Comparison of ENCODE assay signal across 24 cellular contexts in genomic region chr22:33030923-33031525, GRCh38. TPM values are rescaled to one million over a fixed set of nuclear protein-coding genes. Genes with fewer than 3 reads are reported as not detected.
DNase-seq lines count a peak whose midpoint lies in the region; ATAC-seq and TF ChIP-seq lines count a peak whose summit lies in the region.
"Had no signal": no experiment of that assay in that cellular context is flagged by ENCODE, and none has a peak within 500 bp of the region (broad histone marks: within the 10 kb centered on the region; RNA-seq: fewer than 3 reads in every experiment).

No MANE protein-coding gene starts in this region.

- no peak overlapping the region for H3K4me3 Mint-ChIP-seq in activated T-cell treated with anti-CD3 and anti-CD28 coated beads, Interleukin-2, amount 50 U/mL, for 72 hours
- H3K4me3 Mint-ChIP-seq in endodermal cell, result no peak overlapping the region
- H3K4me3 Mint-ChIP-seq: B cell, CD14-positive monocyte, IgD-negative memory B cell had no signal

- H3K27ac Mint-ChIP-seq in activated T-cell treated with anti-CD3 and anti-CD28 coated beads, Interleukin-2, amount 50 U/mL, for 72 hours, result peak overlapping the region; percentile 20
- H3K27ac Mint-ChIP-seq in endodermal cell, result peak overlapping the region; percentile 66
- H3K27ac Mint-ChIP-seq: B cell, CD14-positive monocyte, IgD-negative memory B cell had no signal

- H3K27ac ChIP-seq in HUES6 (ENCODE audit: low read depth, low read length) (no peak overlapping the region), endodermal cell (ENCODE audit: low read depth, low read length) (no peak overlapping the region), skeletal muscle tissue (ENCODE audit: low read depth, low read length) (peak overlapping the region; percentile 25), thyroid gland (no peak overlapping the region)
- H3K27ac ChIP-seq: A549, GM23248, RWPE1, SK-N-MC had no signal

- WGBS in endodermal cell (ENCODE audit: insufficient coverage in 1 of 2, insufficient read length in 1 of 2), 2 experiments, result 50 to 68% methylated on average over 4 of the region's 4 CpGs
- WGBS in thyroid gland, 2 donors, result 27 to 49% methylated on average over 4 of the region's 4 CpGs

- H3K4me1 Mint-ChIP-seq in activated T-cell treated with anti-CD3 and anti-CD28 coated beads, Interleukin-2, amount 50 U/mL, for 72 hours (ENCODE audit: low read depth), result no peaks in the 10 kb centered on the region
- H3K4me1 Mint-ChIP-seq in endodermal cell, result peaks cover 22% of the 10 kb centered on the region
- H3K4me1 Mint-ChIP-seq: B cell, CD14-positive monocyte, IgD-negative memory B cell had no signal

- H3K4me3 ChIP-seq in HUES6 (ENCODE audit: low read depth, low read length) (no peak overlapping the region), endodermal cell (ENCODE audit: low read length) (no peak overlapping the region), skeletal muscle tissue (ENCODE audit: low read length in 3 of 3) (no peak overlapping the region), foreskin fibroblast (ENCODE audit: low read depth in 1 of 2, low read length in 2 of 2) (no peak overlapping the region), thyroid gland (replicated peaks in 1 of 3) (no peak overlapping the region)
- H3K4me3 ChIP-seq: A549, GM23248, SK-N-MC had no signal

- no peak for ATAC-seq in activated T-cell treated with anti-CD3 and anti-CD28 coated beads, Interleukin-2, amount 50 U/mL, for 72 hours (replicated peaks in 1 of 2)
- ATAC-seq: A549 had no signal

- H3K27me3 ChIP-seq in HUES6 (ENCODE audit: control insufficient read depth, insufficient read depth, low read length), result no peaks in the 10 kb centered on the region
- no peaks in the 10 kb centered on the region for H3K27me3 ChIP-seq in endodermal cell (ENCODE audit: control insufficient read depth, insufficient read depth, low read length, poor library complexity, severe bottlenecking)
- H3K27me3 ChIP-seq in skeletal muscle tissue (ENCODE audit: control insufficient read depth in 3 of 3, insufficient read depth in 3 of 3, low read length in 3 of 3), result peaks cover 0 to 22% (median 0%) of the 10 kb centered on the region in 3 donors
- H3K27me3 ChIP-seq in thyroid gland, result no peaks in the 10 kb centered on the region

- H3K36me3 ChIP-seq in HUES6 (ENCODE audit: control insufficient read depth, insufficient read depth, low read length) (no peaks in the 10 kb centered on the region; the same call in 1 of the 2 replicates), endodermal cell (ENCODE audit: control insufficient read depth, insufficient read depth, low read length) (no peaks in the 10 kb centered on the region), skeletal muscle tissue (ENCODE audit: control insufficient read depth in 3 of 3, insufficient read depth in 3 of 3, low read length in 3 of 3) (no peaks in the 10 kb centered on the region), thyroid gland (no peaks in the 10 kb centered on the region)

- no peaks in the 10 kb centered on the region for H3K9me3 Mint-ChIP-seq in activated T-cell treated with anti-CD3 and anti-CD28 coated beads, Interleukin-2, amount 50 U/mL, for 72 hours
- H3K9me3 Mint-ChIP-seq in endodermal cell, result no peaks in the 10 kb centered on the region
- H3K9me3 Mint-ChIP-seq: CD14-positive monocyte had no signal

- DNase-seq in activated T-cell treated with anti-CD3 and anti-CD28 coated beads, Interleukin-2, amount 50 U/mL, for 72 hours, result no peak
- DNase-seq in activated T-cell treated with anti-CD3 and anti-CD28 coated beads, Interleukin-2, amount 50 U/mL, for 1 hour, result no peak
- DNase-seq in endodermal cell, result peak; percentile 50
- no peak for DNase-seq in foreskin fibroblast
- no peak for DNase-seq in thyroid gland
- DNase-seq in DMS79 treated with DMSO at 0.1 percent for 48 hours (lab: John Stamatoyannopoulos, UW), result no peak
- DNase-seq: DND-41, GM23248, HCEC 1CT, MV-4-11, NCI-H1417, NCI-H187 treated with DMSO at 0.1 percent for 48 hours, NCI-H2107, NCI-H446 treated with DMSO at 0.1 percent for 48 hours, NCI-H526 treated with DMSO at 0.1 percent for 48 hours, SHP77 treated with DMSO at 0.1 percent for 48 hours had no signal

- no peak for TF ChIP-seq POLR2A in thyroid gland (IDR thresholded peaks at IDR 0.05)

- peak overlapping the region; percentile 27 for H3K9ac ChIP-seq in HUES6 (ENCODE audit: low read length)
- no peak overlapping the region for H3K9ac ChIP-seq in endodermal cell (ENCODE audit: extremely low read depth, low read length, poor library complexity, severe bottlenecking)
- H3K9ac ChIP-seq in skeletal muscle tissue (ENCODE audit: low read depth in 1 of 3, low read length in 3 of 3), result no peak overlapping the region
- H3K9ac ChIP-seq: GM23248 had no signal

- intact Hi-C loops in thyroid gland (cut with DNase I), result no loop called here

- H3K9me3 ChIP-seq in HUES6 (ENCODE audit: control insufficient read depth, insufficient read depth, low read depth, low read length) (no peaks in the 10 kb centered on the region), endodermal cell (ENCODE audit: control insufficient read depth, low read length) (no peaks in the 10 kb centered on the region), skeletal muscle tissue (ENCODE audit: control insufficient read depth in 3 of 3, low read length in 3 of 3) (no peaks in the 10 kb centered on the region), thyroid gland (no peaks in the 10 kb centered on the region)
- H3K9me3 ChIP-seq: A549 had no signal

- TF ChIP-seq CTCF in endodermal cell (conservative IDR thresholded peaks at IDR 0.05), result no peak
- TF ChIP-seq CTCF in foreskin fibroblast (IDR thresholded peaks at IDR 0.05; ENCODE audit: low read depth, low read length), result no peak
- no peak for TF ChIP-seq CTCF in thyroid gland (IDR thresholded peaks at IDR 0.05)

- no peaks in the 10 kb centered on the region for H3K36me3 Mint-ChIP-seq in activated T-cell treated with anti-CD3 and anti-CD28 coated beads, Interleukin-2, amount 50 U/mL, for 72 hours (ENCODE audit: insufficient read depth in 2 of 2)
- H3K36me3 Mint-ChIP-seq in endodermal cell (ENCODE audit: low read depth), result no peaks in the 10 kb centered on the region
- H3K36me3 Mint-ChIP-seq: CD14-positive monocyte, IgD-negative memory B cell had no signal

- peaks cover 18% of the 10 kb centered on the region for H3K27me3 Mint-ChIP-seq in activated T-cell treated with anti-CD3 and anti-CD28 coated beads, Interleukin-2, amount 50 U/mL, for 72 hours (ENCODE audit: low read depth)
- H3K27me3 Mint-ChIP-seq in endodermal cell (ENCODE audit: insufficient read depth), result peaks cover 2% of the 10 kb centered on the region

- H3K4me1 ChIP-seq in HUES6 (ENCODE audit: control insufficient read depth, insufficient read depth, low read length) (peaks cover 24% of the 10 kb centered on the region), endodermal cell (ENCODE audit: control insufficient read depth, insufficient read depth, low read length) (no peaks in the 10 kb centered on the region), skeletal muscle tissue (ENCODE audit: control insufficient read depth in 3 of 3, insufficient read depth in 3 of 3, low read length in 3 of 3) (peaks cover 0 to 17% (median 5%) of the 10 kb centered on the region in 3 donors), thyroid gland (no peaks in the 10 kb centered on the region)
- H3K4me1 ChIP-seq: A549 had no signal

RNA-seq across cellular contexts. Expression of gene SYN3, which starts 27.2 kb away (rescaled TPM):
- not detected for total RNA-seq in activated T-cell treated with anti-CD3 and anti-CD28 coated beads, Interleukin-2, amount 50 U/mL, for 72 hours
- total RNA-seq in endodermal cell (1 to 10 TPM; 4.2 to 4.5 TPM), skeletal muscle tissue (1.0 TPM), thyroid gland (1 to 10 TPM in 1 of 4 donors, under 1 TPM in 1, not detected in 2; 0.20 to 1.3 TPM)
- polyA plus RNA-seq in endodermal cell (2013, experiment 1 of 2), result 2.6 TPM
- polyA plus RNA-seq in endodermal cell (2013, experiment 2 of 2), result 2.3 TPM
- total RNA-seq: GM23248 had no signal
- polyA plus RNA-seq: CD14-positive monocyte, IgD-negative memory B cell had no signal
